In genomic region chr3:125914768-125915426, GRCh38 we compare ENCODE assay signal across 8 cellular contexts. TPM values are rescaled to one million over a fixed set of nuclear protein-coding genes. Genes with fewer than 3 reads are reported as not detected.
DNase-seq lines count a peak whose midpoint lies in the region; ATAC-seq and TF ChIP-seq lines count a peak whose summit lies in the region.
"Not testable (repeated sequence)": the region's sequence is repeated elsewhere in the genome, so short reads cannot be mapped to it uniquely, and the experiment has no call there.

No MANE protein-coding gene starts in this region.

- peak overlapping the region; percentile 91 for H3K4me3 Mint-ChIP-seq in CD4-positive, alpha-beta T cell
- peak overlapping the region; percentile 83 for H3K4me3 Mint-ChIP-seq in activated T-cell treated with anti-CD3 and anti-CD28 coated beads, Interleukin-2, amount 50 U/mL, for 4 hours
- peak overlapping the region; percentile 85 to 88 (median 88) for H3K4me3 Mint-ChIP-seq in nephron

- H3K36me3 Mint-ChIP-seq in CD4-positive, alpha-beta T cell (ENCODE audit: low read depth); activated T-cell treated with anti-CD3 and anti-CD28 coated beads, Interleukin-2, amount 50 U/mL, for 4 hours (ENCODE audit: insufficient read depth); nephron (ENCODE audit: low read depth): not testable (repeated sequence)

- H3K4me3 ChIP-seq in HUES48 (ENCODE audit: low read depth, low read length) (peak overlapping the region; percentile 66), OCI-LY1 (ENCODE audit: low read depth, low read length, poor library complexity, severe bottlenecking) (peak overlapping the region; percentile 69), iPS DF 6.9 (ENCODE audit: low read length) (peak overlapping the region; percentile 17; the same call in 1 of the 2 replicates), subcutaneous abdominal adipose tissue (ENCODE audit: low read depth in 1 of 5, low read length in 5 of 5) (peak overlapping the region; percentile 62 to 70 (median 66))

- H3K9ac ChIP-seq in HUES48 (ENCODE audit: low read depth, low read length), result not testable (repeated sequence)
- peak overlapping the region; percentile 60 for H3K9ac ChIP-seq in OCI-LY1 (ENCODE audit: low read length)
- H3K9ac ChIP-seq in subcutaneous abdominal adipose tissue (ENCODE audit: low read length in 5 of 5), result peak overlapping the region in 4 of 5 donors; percentile 20 to 69 (median 46)

- H3K36me3 ChIP-seq in HUES48 (ENCODE audit: control insufficient read depth, insufficient read depth, low read length); OCI-LY1 (ENCODE audit: insufficient read depth, low read length); iPS DF 6.9 (ENCODE audit: control insufficient read depth, insufficient read depth, low read length); subcutaneous abdominal adipose tissue (ENCODE audit: control insufficient read depth in 5 of 5, insufficient read depth in 5 of 5, low read length in 5 of 5): not testable (repeated sequence)

- H3K9me3 ChIP-seq in CD4-positive, alpha-beta T cell (ENCODE audit: control insufficient read depth, low read length); HUES48 (ENCODE audit: control insufficient read depth, insufficient read depth, low read length); OCI-LY1 (ENCODE audit: low read length); iPS DF 6.9 (ENCODE audit: control insufficient read depth, insufficient read depth, low read length); subcutaneous abdominal adipose tissue (ENCODE audit: control insufficient read depth in 5 of 5, low read length in 5 of 5): not testable (repeated sequence)

- not testable (repeated sequence) for H3K79me2 ChIP-seq in OCI-LY1 (ENCODE audit: insufficient read depth, low read length)

- not testable (repeated sequence) for H3F3A ChIP-seq in OCI-LY1 (ENCODE audit: insufficient read depth, low read length)

- intact Hi-C loops in CD4-positive, alpha-beta T cell (cut with DNase I, micrococcal nuclease), result loop anchor here (1.0 to 10.0 kb wide), 10 partner anchors 77 to 1757 kb away; partner anchors contain the start of genes ABTB1 (in 1 of the 2), CHCHD6 (in 1 of the 2), MCM2 (in 1 of the 2) and SLC41A3 (in 1 of the 2)

- DNase-seq in CD4-positive, alpha-beta T cell, result peak in 1 of 10 experiments; percentile 10
- DNase-seq in activated T-cell treated with anti-CD3 and anti-CD28 coated beads, Interleukin-2, amount 50 U/mL, for 4 hours; iPS DF 6.9 (ENCODE audit: low read depth, low spot score): not testable (repeated sequence)
- DNase-seq in dermis blood vessel endothelial cell, result peak; percentile 28

- H3K4me1 Mint-ChIP-seq in CD4-positive, alpha-beta T cell (ENCODE audit: low read depth), result peaks cover 12% of the 10 kb centered on the region
- H3K4me1 Mint-ChIP-seq in activated T-cell treated with anti-CD3 and anti-CD28 coated beads, Interleukin-2, amount 50 U/mL, for 4 hours (ENCODE audit: low read depth), result peaks cover 20% of the 10 kb centered on the region
- H3K4me1 Mint-ChIP-seq in nephron, result peaks cover 20% of the 10 kb centered on the region

- not testable (repeated sequence) for H3K27me3 Mint-ChIP-seq in CD4-positive, alpha-beta T cell; activated T-cell treated with anti-CD3 and anti-CD28 coated beads, Interleukin-2, amount 50 U/mL, for 4 hours (ENCODE audit: low read depth); nephron (ENCODE audit: low read depth)

- WGBS in iPS DF 6.9 (ENCODE audit: insufficient coverage, insufficient read length), result no CpG with 5 or more reads among the region's 12 CpGs

- not testable (repeated sequence) for H4K20me1 ChIP-seq in OCI-LY1 (ENCODE audit: insufficient read depth, low read length)

- H3K27me3 ChIP-seq in CD4-positive, alpha-beta T cell (ENCODE audit: control insufficient read depth, insufficient read depth, low read length); HUES48 (ENCODE audit: control insufficient read depth, insufficient read depth, low read length); OCI-LY1 (ENCODE audit: insufficient read depth, low read length); iPS DF 6.9 (ENCODE audit: control insufficient read depth, insufficient read depth, low read length); subcutaneous abdominal adipose tissue (ENCODE audit: control insufficient read depth in 5 of 5, insufficient read depth in 4 of 5, low read length in 5 of 5): not testable (repeated sequence)

- peak overlapping the region; percentile 95 for H3K27ac Mint-ChIP-seq in CD4-positive, alpha-beta T cell
- peak overlapping the region; percentile 46 to 92 (median 87) for H3K27ac Mint-ChIP-seq in nephron

- not testable (repeated sequence) for TF ChIP-seq CTCF in CD4-positive, alpha-beta T cell (IDR thresholded peaks at IDR 0.05); OCI-LY1 (IDR thresholded peaks at IDR 0.05; ENCODE audit: low read length); nephron (IDR thresholded peaks at IDR 0.05; ENCODE audit: unreplicated experiment in 3 of 3)

- H3K27ac ChIP-seq in CD4-positive, alpha-beta T cell (ENCODE audit: low read depth, low read length), result peak overlapping the region; percentile 50
- peak overlapping the region; percentile 35 for H3K27ac ChIP-seq in HUES48 (ENCODE audit: low read depth, low read length)
- not testable (repeated sequence) for H3K27ac ChIP-seq in OCI-LY1 (ENCODE audit: low read depth, low read length, poor library complexity, severe bottlenecking); iPS DF 6.9 (ENCODE audit: low read length); subcutaneous abdominal adipose tissue (ENCODE audit: low read depth, low read length)

- H2AFZ ChIP-seq in OCI-LY1 (ENCODE audit: low read length), result not testable (repeated sequence)

- not testable (repeated sequence) for H3K9me3 Mint-ChIP-seq in CD4-positive, alpha-beta T cell; activated T-cell treated with anti-CD3 and anti-CD28 coated beads, Interleukin-2, amount 50 U/mL, for 4 hours; nephron

- H3K9me2 ChIP-seq in OCI-LY1 (ENCODE audit: low read depth, low read length), result not testable (repeated sequence)

- POLR2A ChIA-PET in CD4-positive, alpha-beta T cell (lab: Charles Lee), result interaction anchor here (1.0 kb wide), 1 partner anchor 318 kb away, joined by 3 read pairs; no protein-coding TSS in a partner anchor

- ATAC-seq in CD4-positive, alpha-beta T cell (ENCODE audit: poor library complexity); activated T-cell treated with anti-CD3 and anti-CD28 coated beads, Interleukin-2, amount 50 U/mL, for 4 hours: not testable (repeated sequence)

- H3K4me1 ChIP-seq in HUES48 (ENCODE audit: control insufficient read depth, insufficient read depth, low read length); iPS DF 6.9 (ENCODE audit: control insufficient read depth, insufficient read depth, low read length): not testable (repeated sequence)
- peaks cover 13% of the 10 kb centered on the region for H3K4me1 ChIP-seq in OCI-LY1 (ENCODE audit: insufficient read depth, low read length, severe bottlenecking)
- H3K4me1 ChIP-seq in subcutaneous abdominal adipose tissue (ENCODE audit: control insufficient read depth in 5 of 5, insufficient read depth in 5 of 5, low read length in 5 of 5), result peaks cover 0 to 14% (median 10%) of the 10 kb centered on the region in 5 donors

- CTCF ChIA-PET in CD4-positive, alpha-beta T cell (lab: Charles Lee), result interaction anchor here (0.6 kb wide), 1 partner anchor 319 kb away, joined by 3 read pairs; no protein-coding TSS in a partner anchor

- H3K4me2 ChIP-seq in OCI-LY1 (ENCODE audit: low read length), result peak overlapping the region; percentile 80

RNA-seq across cellular contexts. Expression of gene ROPN1B, which starts 54.1 kb away (rescaled TPM):
- under 1 TPM in 1 of 2 experiments, not detected in 1; 0.25 TPM for total RNA-seq in CD4-positive, alpha-beta T cell
- not detected for total RNA-seq in activated T-cell treated with anti-CD3 and anti-CD28 coated beads, Interleukin-2, amount 50 U/mL, for 4 hours
- 0.05 TPM in 1 of 2 replicates, not detected in the other for total RNA-seq in dermis blood vessel endothelial cell

Comparison
In these comparisons a context has a peak if more than half of its experiments do, and no peak if none do; other contexts are left out.
1. H3K4me3 ChIP-seq: peak in every context shown above with its lines; median percentile 69 in OCI-LY1; 66 in HUES48; 66 in subcutaneous abdominal adipose tissue; 17 in iPS DF 6.9.